In genomic region chr5:164497665-164498064, GRCh38 we compare ENCODE assay signal across 26 cellular contexts.
DNase-seq lines count a peak whose midpoint lies in the region; ATAC-seq, FAIRE-seq and TF ChIP-seq lines count a peak whose summit lies in the region.
"Had no signal": no experiment of that assay in that cellular context is flagged by ENCODE, and none has a peak within 500 bp of the region (broad histone marks: within the 10 kb centered on the region; RNA-seq: fewer than 3 reads in every experiment).

No MANE protein-coding gene starts in this region.

- no peaks in the 10 kb centered on the region for H3K27me3 Mint-ChIP-seq in GM23338 (ENCODE audit: insufficient read depth, low read depth, poor library complexity)
- H3K27me3 Mint-ChIP-seq in glutamatergic neuron (ENCODE audit: unreplicated experiment): no peaks in the 10 kb centered on the region
- H3K27me3 Mint-ChIP-seq: CD4-positive, alpha-beta T cell had no signal

- H3K9me3 Mint-ChIP-seq in GM23338 (no peaks in the 10 kb centered on the region; the same call in 2 of the 3 replicates), glutamatergic neuron (ENCODE audit: unreplicated experiment) (no peaks in the 10 kb centered on the region)

- H3K4me2 ChIP-seq in GM23338 (no peak overlapping the region), K562 (ENCODE audit: insufficient read depth, low read length) (no peak overlapping the region)
- H3K4me2 ChIP-seq: A549; BLaER1 treated with 17β-estradiol and CSF1 and Interleukin-3, amounts not matched to agents 10 nM and 100 nM had no signal

- in situ Hi-C loops in K562 (cut with MboI): no loop called here

- CTCF ChIA-PET in K562 (lab: Yijun Ruan, JAX; ENCODE audit: low intra/inter-chr PET ratio): no interaction called here

- no peaks in the 10 kb centered on the region for H3F3A ChIP-seq in GM23338 (replicated peaks; ENCODE audit: low read depth)

- no peaks in the 10 kb centered on the region for H4K20me1 ChIP-seq in GM23338 (replicated peaks; ENCODE audit: insufficient read depth)
- no peaks in the 10 kb centered on the region for H4K20me1 ChIP-seq in K562 (replicated peaks; ENCODE audit: control insufficient read depth, insufficient read depth, low read length)
- H4K20me1 ChIP-seq: BLaER1 treated with 17β-estradiol and CSF1 and Interleukin-3, amounts not matched to agents 10 nM and 100 nM had no signal

- H3K4me1 Mint-ChIP-seq in GM23338: peaks cover 32% of the 10 kb centered on the region
- H3K4me1 Mint-ChIP-seq in glutamatergic neuron (ENCODE audit: low read depth, unreplicated experiment): peaks cover 11% of the 10 kb centered on the region
- H3K4me1 Mint-ChIP-seq: CD14-positive monocyte; CD8-positive, alpha-beta memory T cell had no signal

- intact Hi-C loops in K562 (cut with micrococcal nuclease): no loop called here

- ATAC-seq in GM23338 (no peak), K562 (no peak), GM21360 (IDR thresholded peaks at IDR 0.05; ENCODE audit: unreplicated experiment) (no peak)
- ATAC-seq in stimulated activated naive CD8-positive, alpha-beta T cell treated with anti-CD3 and anti-CD28 coated beads, Interleukin-15, Interleukin-2, amounts not matched to agents 100 U/mL and 50 U/mL, for 24 hours: no peak
- ATAC-seq: A549 had no signal

- no peak overlapping the region for H3K9ac ChIP-seq in HUES48 (ENCODE audit: low read depth, low read length)
- no peak overlapping the region for H3K9ac ChIP-seq in K562 (ENCODE audit: insufficient read depth in 1 of 2, low read depth in 2 of 2, low read length in 2 of 2)
- H3K9ac ChIP-seq: BLaER1 treated with 17β-estradiol and CSF1 and Interleukin-3, amounts not matched to agents 10 nM and 100 nM had no signal

- POLR2A ChIA-PET in K562 (lab: Yijun Ruan, JAX): no interaction called here

- no peak for TF ChIP-seq CTCF in GM23338 (conservative IDR thresholded peaks at IDR 0.05; ENCODE audit: low read depth in 2 of 2)
- no peak for TF ChIP-seq CTCF in K562 (IDR thresholded peaks at IDR 0.05 in 2 of 3, conservative IDR thresholded peaks at IDR 0.05 in 1 of 3; ENCODE audit: insufficient read depth in 2 of 3, low read depth in 1 of 3, low read length in 3 of 3)
- no peak for TF ChIP-seq CTCF in glutamatergic neuron (IDR thresholded peaks at IDR 0.05; ENCODE audit: partially characterized antibody, unreplicated experiment)

- TF ChIP-seq RAD21 in K562 (CRISPR knock-in tag; conservative IDR thresholded peaks at IDR 0.05 in 1 of 2, IDR thresholded peaks at IDR 0.05 in 1 of 2): no peak

- H3K4me3 ChIP-seq in GM23338 (no peak overlapping the region), HUES48 (ENCODE audit: low read depth, low read length) (no peak overlapping the region), K562 (no peak overlapping the region)
- H3K4me3 ChIP-seq: A549; BLaER1 treated with 17β-estradiol and CSF1 and Interleukin-3, amounts not matched to agents 10 nM and 100 nM; HAP-1 had no signal

- H3K4me3 Mint-ChIP-seq in GM23338: no peak overlapping the region
- no peak overlapping the region for H3K4me3 Mint-ChIP-seq in glutamatergic neuron (ENCODE audit: unreplicated experiment)
- H3K4me3 Mint-ChIP-seq: CD14-positive monocyte; CD4-positive, alpha-beta T cell; CD8-positive, alpha-beta memory T cell; HFFc6 had no signal

- no peaks in the 10 kb centered on the region for H3K9me2 ChIP-seq in GM23338 (ENCODE audit: insufficient read depth)

- no peak for TF ChIP-seq POLR2A in K562 (conservative IDR thresholded peaks at IDR 0.05)

- no TSS peak for BruUV-seq in K562 (replicated peaks; lab: Mats Ljungman, UMichigan)

- H3K79me2 ChIP-seq in GM23338 (replicated peaks; ENCODE audit: insufficient read depth): no peaks in the 10 kb centered on the region
- H3K79me2 ChIP-seq in K562 (ENCODE audit: control insufficient read depth, insufficient read depth, low read length): no peaks in the 10 kb centered on the region

- H3K27ac ChIP-seq in GM23338 (ENCODE audit: low read depth): no peak overlapping the region
- H3K27ac ChIP-seq in HUES48 (ENCODE audit: low read depth, low read length): peak overlapping the region; percentile 23
- no peak overlapping the region for H3K27ac ChIP-seq in K562 (ENCODE audit: extremely low read depth, low read depth, low read length)
- H3K27ac ChIP-seq: A549; BLaER1 treated with 17β-estradiol and CSF1 and Interleukin-3, amounts not matched to agents 10 nM and 100 nM had no signal

- DNase-seq in GM23338 (ENCODE audit: low spot score): no peak
- no peak for DNase-seq in K562 (ENCODE audit: extremely low read depth in 1 of 4, low spot score in 3 of 4)
- DNase-seq in glutamatergic neuron: no peak
- no peak for DNase-seq in stimulated activated naive CD8-positive, alpha-beta T cell treated with anti-CD3 and anti-CD28 coated beads, Interleukin-15, Interleukin-2, amounts not matched to agents 100 U/mL and 50 U/mL, for 24 hours
- DNase-seq in NCI-H2081 treated with DMSO at 0.1 percent for 48 hours (lab: John Stamatoyannopoulos, UW): no peak
- no peak for DNase-seq in putamen (ENCODE audit: low spot score)
- DNase-seq: 8988T; ACHN; AML-193; CD4-positive, alpha-beta T cell; CD8-positive, alpha-beta memory T cell; DMS 273 treated with DMSO at 0.1 percent for 48 hours; DMS53; DMS79 treated with DMSO at 0.1 percent for 48 hours; GF-D8; HFFc6 had no signal

- TF ChIP-seq EP300 in K562 (IDR thresholded peaks at IDR 0.05; ENCODE audit: low read length): no peak

- no peaks in the 10 kb centered on the region for H3K36me3 ChIP-seq in GM23338 (ENCODE audit: insufficient read depth)
- no peaks in the 10 kb centered on the region for H3K36me3 ChIP-seq in HUES48 (ENCODE audit: control insufficient read depth, insufficient read depth, low read length)
- no peaks in the 10 kb centered on the region for H3K36me3 ChIP-seq in K562 (ENCODE audit: control insufficient read depth, insufficient read depth, low read length)
- H3K36me3 ChIP-seq: BE2C; BLaER1 treated with 17β-estradiol and CSF1 and Interleukin-3, amounts not matched to agents 10 nM and 100 nM; HAP-1 had no signal

- H3K27me3 ChIP-seq in GM23338 (ENCODE audit: insufficient read depth) (no peaks in the 10 kb centered on the region), HUES48 (ENCODE audit: control insufficient read depth, insufficient read depth, low read length) (no peaks in the 10 kb centered on the region), K562 (ENCODE audit: control insufficient read depth in 2 of 2, insufficient read depth in 2 of 2, low read length in 2 of 2) (no peaks in the 10 kb centered on the region)
- H3K27me3 ChIP-seq: BE2C; BLaER1 treated with 17β-estradiol and CSF1 and Interleukin-3, amounts not matched to agents 10 nM and 100 nM had no signal

- H3K27ac Mint-ChIP-seq in GM23338: peak overlapping the region; percentile 47; the same call in 1 of the 2 replicates
- peak overlapping the region; percentile 62 for H3K27ac Mint-ChIP-seq in glutamatergic neuron (ENCODE audit: unreplicated experiment)
- H3K27ac Mint-ChIP-seq: CD14-positive monocyte; CD4-positive, alpha-beta T cell; CD8-positive, alpha-beta memory T cell; HFFc6 had no signal

- FAIRE-seq in K562 (lab: Jason Lieb, UNC): no peak
- FAIRE-seq: A549, D721Med, GM12891, GM18507 had no signal

- H3K36me3 Mint-ChIP-seq in GM23338 (ENCODE audit: low read depth) (no peaks in the 10 kb centered on the region; the same call in 2 of the 3 replicates), glutamatergic neuron (ENCODE audit: unreplicated experiment) (no peaks in the 10 kb centered on the region)
- H3K36me3 Mint-ChIP-seq: CD14-positive monocyte; CD8-positive, alpha-beta memory T cell had no signal

- WGBS in K562 (ENCODE audit: insufficient coverage, low coverage, missing lambda C conversion rate): 24% methylated on average over 4 of the region's 4 CpGs

- H2AFZ ChIP-seq in GM23338: no peak overlapping the region
- H2AFZ ChIP-seq in K562 (ENCODE audit: low read depth, low read length): no peak overlapping the region

- no peaks in the 10 kb centered on the region for H3K9me3 ChIP-seq in HUES48 (ENCODE audit: control insufficient read depth, insufficient read depth, low read length)
- no peaks in the 10 kb centered on the region for H3K9me3 ChIP-seq in K562 (replicated peaks; ENCODE audit: control insufficient read depth, insufficient read depth, low read depth, low read length)
- H3K9me3 ChIP-seq: A549; BE2C; BLaER1 treated with 17β-estradiol and CSF1 and Interleukin-3, amounts not matched to agents 10 nM and 100 nM; HAP-1 had no signal

- H3K9me1 ChIP-seq in K562 (ENCODE audit: control insufficient read depth, insufficient read depth, low read length): no peaks in the 10 kb centered on the region

- peaks cover 30% of the 10 kb centered on the region for H3K4me1 ChIP-seq in GM23338 (ENCODE audit: insufficient read depth)
- H3K4me1 ChIP-seq in HUES48 (ENCODE audit: control insufficient read depth, insufficient read depth, low read length): peaks cover 34% of the 10 kb centered on the region
- H3K4me1 ChIP-seq in K562 (replicated peaks in 1 of 2; ENCODE audit: control insufficient read depth in 2 of 2, insufficient read depth in 2 of 2, low read length in 2 of 2): no peaks in the 10 kb centered on the region
- H3K4me1 ChIP-seq: A549; BLaER1 treated with 17β-estradiol and CSF1 and Interleukin-3, amounts not matched to agents 10 nM and 100 nM had no signal

TF ChIP-seq in GM23338, 12 proteins besides CTCF, POLR2A, EP300 and RAD21 (continues in another document):
- TF ChIP-seq NANOG (IDR thresholded peaks at IDR 0.05; ENCODE audit: borderline replicate concordance) (no peak), STAT1 (IDR thresholded peaks at IDR 0.05; ENCODE audit: unreplicated experiment) (no peak)

TF ChIP-seq in K562, 482 proteins besides CTCF, POLR2A, EP300 and RAD21:
- TF ChIP-seq NUFIP1 (IDR thresholded peaks at IDR 0.05; ENCODE audit: partially characterized antibody) (no peak), ZNF316 (IDR thresholded peaks at IDR 0.05) (0 out of 2 replicates have a peak, but pooled peaks have one; percentile 11), C11orf30 (IDR thresholded peaks at IDR 0.05; ENCODE audit: low read depth) (0 out of 2 replicates have a peak, but pooled peaks have one; percentile 17)
